Comparison of ENCODE assay signal across 25 cellular contexts in the genomic region with DNA sequence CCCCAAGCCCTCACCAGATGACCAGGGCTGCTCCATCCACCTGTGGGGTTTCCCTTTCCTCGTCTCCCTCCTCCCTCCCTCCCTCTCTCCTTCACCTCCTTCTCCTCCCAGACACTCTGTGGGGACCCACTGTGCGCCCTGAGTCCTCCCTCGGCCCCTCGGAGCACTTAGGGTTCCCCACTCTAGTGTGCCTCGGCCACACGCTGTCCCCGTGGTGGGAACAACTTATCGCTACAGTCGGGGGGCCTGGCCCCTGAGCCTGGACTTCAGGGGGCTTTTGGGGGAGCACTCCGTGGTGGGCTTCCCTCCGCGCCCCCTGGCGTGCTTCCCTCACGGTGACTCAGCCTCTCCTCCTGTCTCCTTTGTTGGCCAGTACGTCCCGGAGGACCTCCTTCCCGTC. TPM values are rescaled to one million over a fixed set of nuclear protein-coding genes. Genes with fewer than 3 reads are reported as not detected.
A peak's percentile ranks its signal among the peaks of the same experiment; 100 is the strongest.
DNase-seq lines count a peak whose midpoint lies in the region; ATAC-seq, FAIRE-seq and TF ChIP-seq lines count a peak whose summit lies in the region.
"Had no signal": no experiment of that assay in that cellular context is flagged by ENCODE, and none has a peak within 500 bp of the region (broad histone marks: within the 10 kb centered on the region; RNA-seq: fewer than 3 reads in every experiment).

No MANE protein-coding gene starts in this region.

- H3K9me3 ChIP-seq in HepG2 (ENCODE audit: low read length) (no peaks in the 10 kb centered on the region), right lobe of liver (no peaks in the 10 kb centered on the region), neuronal stem cell (replicated peaks in 1 of 2; ENCODE audit: control insufficient read depth in 2 of 2, insufficient read depth in 1 of 2, low read depth in 1 of 2, low read length in 2 of 2) (peaks cover 0 to 3% of the 10 kb centered on the region in 2 donors)
- H3K9me3 ChIP-seq: BE2C, Caco-2, HAP-1 had no signal

- peak overlapping the region; percentile 48 for H2BK5ac ChIP-seq in neuronal stem cell (ENCODE audit: low read length)

- H4K8ac ChIP-seq in neuronal stem cell (ENCODE audit: low read depth, low read length): no peak overlapping the region

- H3K27me3 ChIP-seq in HepG2 (ENCODE audit: control insufficient read depth in 1 of 2, insufficient read depth in 2 of 2, low read length in 2 of 2) (no peaks in the 10 kb centered on the region), right lobe of liver (no peaks in the 10 kb centered on the region), neuronal stem cell (ENCODE audit: control insufficient read depth in 3 of 3, insufficient read depth in 3 of 3, low read depth in 1 of 3, low read length in 3 of 3) (no peaks in the 10 kb centered on the region)
- H3K27me3 ChIP-seq: BE2C had no signal

- no peak overlapping the region for H2AK5ac ChIP-seq in neuronal stem cell (ENCODE audit: low read depth, low read length)

- H3K79me2 ChIP-seq in HepG2 (ENCODE audit: insufficient read depth, low read length): no peaks in the 10 kb centered on the region

- TF ChIP-seq POLR2A in HepG2 (IDR thresholded peaks at IDR 0.05; ENCODE audit: insufficient read depth in 1 of 2, low read depth in 2 of 2, low read length in 2 of 2): no peak
- no peak for TF ChIP-seq POLR2A in right lobe of liver (IDR thresholded peaks at IDR 0.05)
- TF ChIP-seq POLR2A in GM12891 (IDR thresholded peaks at IDR 0.05; ENCODE audit: low read depth, low read length): no peak

- H3K4ac ChIP-seq in neuronal stem cell (ENCODE audit: low read length): no peak overlapping the region

- H3K79me1 ChIP-seq in neuronal stem cell (ENCODE audit: low read depth, low read length): peaks cover 2% of the 10 kb centered on the region

- no peak overlapping the region for H2BK15ac ChIP-seq in neuronal stem cell (ENCODE audit: low read length)

- 93% methylated on average over 17 of the region's 17 CpGs for WGBS in HepG2 (ENCODE audit: low lambda C conversion rate)
- 99% methylated on average over 15 of the region's 17 CpGs for WGBS in right lobe of liver (ENCODE audit: insufficient coverage, low coverage, low lambda C conversion rate, missing lambda C conversion rate)
- WGBS in neuronal stem cell (ENCODE audit: extremely low coverage in 2 of 2, insufficient read length in 2 of 2, insufficient replicate concordance in 1 of 2), 2 donors: no CpG with 5 or more reads among the region's 17 CpGs

- H2BK12ac ChIP-seq in neuronal stem cell (ENCODE audit: low read length): no peak overlapping the region

- no TSS peak for BruUV-seq in HepG2 (replicated peaks; lab: Mats Ljungman, UMichigan)

- DNase-seq in HepG2 (ENCODE audit: low spot score) (no peak), right lobe of liver (no peak), RWPE1 (ENCODE audit: low spot score) (no peak), neuronal stem cell (ENCODE audit: low spot score) (no peak), D721Med (ENCODE audit: insufficient read length, low spot score) (no peak), GM12891 (ENCODE audit: insufficient read length, low spot score) (no peak)
- DNase-seq: ACHN; AML-193; BE2C; Caco-2; CD4-positive, CD25-positive, alpha-beta regulatory T cell; CD8-positive, alpha-beta T cell; DMS 273 treated with DMSO at 0.1 percent for 48 hours; DMS79; EL; GDM1; HFFc6 had no signal

- H3K4me2 ChIP-seq in HepG2 (ENCODE audit: low read depth, low read length): no peak overlapping the region
- no peak overlapping the region for H3K4me2 ChIP-seq in neuronal stem cell (ENCODE audit: insufficient read depth, low read length, poor library complexity, severe bottlenecking)
- H3K4me2 ChIP-seq: GM23338 had no signal

- no peak for TF ChIP-seq RAD21 in HepG2 (CRISPR knock-in tag; IDR thresholded peaks at IDR 0.05)

- no peak for FAIRE-seq in HepG2 (lab: Jason Lieb, UNC)
- FAIRE-seq in D721Med (lab: Jason Lieb, UNC): no peak
- FAIRE-seq in GM12891 (lab: Jason Lieb, UNC): no peak
- FAIRE-seq: A204.1, GM12878, GM18507, H54 had no signal

- H3K9ac ChIP-seq in HepG2 (ENCODE audit: insufficient read depth, low read depth, low read length) (no peak overlapping the region), neuronal stem cell (ENCODE audit: low read depth, low read length, poor library complexity) (no peak overlapping the region)

- H3K27ac ChIP-seq in HepG2 (ENCODE audit: extremely low read length, insufficient read depth, low read length): no peak overlapping the region
- H3K27ac ChIP-seq in right lobe of liver: no peak overlapping the region
- H3K27ac ChIP-seq in RWPE1: peak overlapping the region; percentile 62
- no peak overlapping the region for H3K27ac ChIP-seq in neuronal stem cell (replicated peaks; ENCODE audit: low read length)
- H3K27ac ChIP-seq: 22Rv1, C4-2B had no signal

- TF ChIP-seq CTCF in HepG2 (CRISPR knock-in tag; IDR thresholded peaks at IDR 0.05): no peak
- no peak for TF ChIP-seq CTCF in right lobe of liver (IDR thresholded peaks at IDR 0.05)
- no peak for TF ChIP-seq CTCF in RWPE1 (conservative IDR thresholded peaks at IDR 0.05; ENCODE audit: low read depth)
- no peak for TF ChIP-seq CTCF in D721Med (IDR thresholded peaks at IDR 0.05; ENCODE audit: insufficient read depth, missing control alignments)

- H3K23ac ChIP-seq in neuronal stem cell (ENCODE audit: low read depth, low read length, poor library complexity): no peak overlapping the region

- intact Hi-C loops in HepG2 (cut with micrococcal nuclease; ENCODE audit: unreplicated experiment): no loop called here
- intact Hi-C loops in right lobe of liver (cut with DNase I): loop anchor here in 1 of 2 donors (10.0 kb wide), 1 partner anchor 54 kb away; no protein-coding TSS in a partner anchor

- POLR2A ChIA-PET in HepG2 (lab: Yijun Ruan, JAX): no interaction called here
- POLR2A ChIA-PET in RWPE1 (lab: Yijun Ruan, JAX; ENCODE audit: low non-redundant PET): no interaction called here

- H4K91ac ChIP-seq in neuronal stem cell (ENCODE audit: low read depth, low read length, poor library complexity): no peak overlapping the region

- in situ Hi-C loops in HepG2 (cut with HindIII; ENCODE audit: extremely low pct_ligation_motif_present, low pct_unique_long_range_greater_than_20kb): no loop called here

- H3K4me1 ChIP-seq in HepG2 (ENCODE audit: insufficient read depth, low read length) (no peaks in the 10 kb centered on the region), right lobe of liver (no peaks in the 10 kb centered on the region), neuronal stem cell (ENCODE audit: control insufficient read depth in 2 of 2, insufficient read depth in 1 of 2, low read depth in 1 of 2, low read length in 2 of 2) (no peaks in the 10 kb centered on the region)
- H3K4me1 ChIP-seq: BE2C, Caco-2, HAP-1 had no signal

- H2AFZ ChIP-seq in HepG2 (ENCODE audit: low read length) (no peak overlapping the region), neuronal stem cell (ENCODE audit: low read length) (no peak overlapping the region)
- H2AFZ ChIP-seq: GM23338 had no signal

- H3K18ac ChIP-seq in neuronal stem cell (ENCODE audit: low read length): peak overlapping the region; percentile 28

- H3K36me3 ChIP-seq in HepG2 (replicated peaks in 1 of 2; ENCODE audit: control insufficient read depth in 1 of 2, insufficient read depth in 2 of 2, low read length in 2 of 2) (peaks cover 45 to 81% of the 10 kb centered on the region in 2 experiments), right lobe of liver (peaks cover 0 to 65% (median 11%) of the 10 kb centered on the region in 4 donors), neuronal stem cell (replicated peaks in 1 of 2; ENCODE audit: control insufficient read depth in 2 of 2, insufficient read depth in 2 of 2, low read length in 2 of 2) (peaks cover 20 to 88% of the 10 kb centered on the region in 2 donors)

- ATAC-seq in HepG2: no peak
- no peak for ATAC-seq in right lobe of liver
- ATAC-seq: CD8-positive, alpha-beta T cell; GM12878; GM23338 had no signal

- H2BK120ac ChIP-seq in neuronal stem cell (ENCODE audit: low read depth, low read length): no peak overlapping the region

- CTCF ChIA-PET in HepG2 (lab: Yijun Ruan, JAX; ENCODE audit: low intra/inter-chr PET ratio, low total read pairs): no interaction called here
- CTCF ChIA-PET in RWPE1 (lab: Yijun Ruan, JAX): no interaction called here

- H3K14ac ChIP-seq in neuronal stem cell (ENCODE audit: low read length): peak overlapping the region; percentile 21

- no peak for TF ChIP-seq EP300 in HepG2 (IDR thresholded peaks at IDR 0.05; ENCODE audit: low read depth in 2 of 2, low read length in 2 of 2)
- no peak for TF ChIP-seq EP300 in HepG2 (CRISPR knock-in tag; IDR thresholded peaks at IDR 0.05; ENCODE audit: borderline replicate concordance)

- H4K20me1 ChIP-seq in HepG2 (ENCODE audit: insufficient read depth, low read length): no peaks in the 10 kb centered on the region

- H3K4me3 ChIP-seq in HepG2 (replicated peaks in 1 of 3; ENCODE audit: insufficient read depth in 1 of 3, low read depth in 2 of 3, low read length in 3 of 3) (no peak overlapping the region), right lobe of liver (no peak overlapping the region), neuronal stem cell (ENCODE audit: low read length in 2 of 2) (no peak overlapping the region)
- H3K4me3 ChIP-seq: GM12878, GM23338, HAP-1 had no signal

RNA-seq across cellular contexts. Expression of gene CSTB, which starts 27.5 kb away (rescaled TPM):
- total RNA-seq in HepG2 (2016; rRNA removed; fragmentation: Illumina TruSeq; extraction: Trizol): 11.7 and 15.8 TPM in 2 replicates
- total RNA-seq in HepG2 (2016; cell fraction: cytosol; rRNA removed; fragmentation: Illumina TruSeq; extraction: Trizol; ENCODE audit: low read depth): 8.0 and 9.1 TPM in 2 replicates
- 11.9 and 14.9 TPM in 2 replicates for total RNA-seq in HepG2 (2016; cell fraction: insoluble cytoplasmic fraction; rRNA removed; fragmentation: Illumina TruSeq; extraction: Trizol)
- 9.8 and 11.8 TPM in 2 replicates for total RNA-seq in HepG2 (2016; cell fraction: membrane; rRNA removed; fragmentation: Illumina TruSeq; extraction: Trizol)
- 6.6 and 7.1 TPM in 2 replicates for total RNA-seq in HepG2 (2016; cell fraction: nucleus; rRNA removed; fragmentation: Illumina TruSeq; extraction: Trizol)
- polyA plus RNA-seq in HepG2 (2011; rRNA removed): 94.1 and 110 TPM in 2 replicates
- polyA plus RNA-seq in HepG2 (2011; cell fraction: cytosol; rRNA removed): 129 and 137 TPM in 2 replicates
- polyA plus RNA-seq in HepG2 (2011; cell fraction: nucleus; rRNA removed): 53.4 and 59.2 TPM in 2 replicates
- polyA plus RNA-seq in HepG2 (2012): 58.7 and 69.9 TPM in 2 replicates
- polyA plus RNA-seq in HepG2 (2016; cell fraction: cytosol; fragmentation: Illumina TruSeq; extraction: Trizol; ENCODE audit: low read depth): 34.3 and 43.0 TPM in 2 replicates
- polyA plus RNA-seq in HepG2 (2016; cell fraction: insoluble cytoplasmic fraction; fragmentation: Illumina TruSeq; extraction: Trizol; ENCODE audit: low read depth): 53.0 and 57.2 TPM in 2 replicates
- 32.8 and 40.2 TPM in 2 replicates for polyA plus RNA-seq in HepG2 (2016; cell fraction: membrane; fragmentation: Illumina TruSeq; extraction: Trizol; ENCODE audit: low read depth)
- 34.9 and 36.2 TPM in 2 replicates for polyA plus RNA-seq in HepG2 (2016; cell fraction: nucleus; fragmentation: Illumina TruSeq; extraction: Trizol; ENCODE audit: insufficient read depth, low read depth)
- 37.2 and 51.7 TPM in 2 replicates for polyA minus RNA-seq in HepG2 (2011; rRNA and poly(A)+ RNA removed; ENCODE audit: low replicate concordance)
- polyA minus RNA-seq in HepG2 (2011; cell fraction: cytosol; rRNA and poly(A)+ RNA removed): 24.0 and 25.6 TPM in 2 replicates
- 9.0 and 15.4 TPM in 2 replicates for polyA minus RNA-seq in HepG2 (2011; cell fraction: nucleus; rRNA and poly(A)+ RNA removed)
- total RNA-seq in right lobe of liver: 100 to 1,000 TPM in 1 of 6 experiments, 10 to 100 TPM in 5; 16.6 to 137 (median 23.2) TPM
- 86.0 TPM for polyA plus RNA-seq in neuronal stem cell (2013, experiment 1 of 2)
- 88.8 TPM for polyA plus RNA-seq in neuronal stem cell (2013, experiment 2 of 2)
- 46.0 TPM for polyA plus RNA-seq in GM12891 (2012; ENCODE audit: low read depth, missing spikeins)

RNA-seq across cellular contexts. Expression of gene PDXK, which starts 29.7 kb away (rescaled TPM):
- total RNA-seq in HepG2 (2016; rRNA removed; fragmentation: Illumina TruSeq; extraction: Trizol) (114 and 151 TPM in 2 replicates), right lobe of liver (10 to 100 TPM; 52.9 to 87.5 (median 58.9) TPM)
- 28.6 and 35.2 TPM in 2 replicates for total RNA-seq in HepG2 (2016; cell fraction: cytosol; rRNA removed; fragmentation: Illumina TruSeq; extraction: Trizol; ENCODE audit: low read depth)
- total RNA-seq in HepG2 (2016; cell fraction: insoluble cytoplasmic fraction; rRNA removed; fragmentation: Illumina TruSeq; extraction: Trizol): 115 and 149 TPM in 2 replicates
- total RNA-seq in HepG2 (2016; cell fraction: membrane; rRNA removed; fragmentation: Illumina TruSeq; extraction: Trizol): 62.0 and 68.5 TPM in 2 replicates
- total RNA-seq in HepG2 (2016; cell fraction: nucleus; rRNA removed; fragmentation: Illumina TruSeq; extraction: Trizol): 61.1 and 71.3 TPM in 2 replicates
- polyA plus RNA-seq in HepG2 (2011; rRNA removed): 165 and 184 TPM in 2 replicates
- polyA plus RNA-seq in HepG2 (2011; cell fraction: cytosol; rRNA removed): 146 and 162 TPM in 2 replicates
- 215 and 264 TPM in 2 replicates for polyA plus RNA-seq in HepG2 (2011; cell fraction: nucleus; rRNA removed)
- polyA plus RNA-seq in HepG2 (2012): 82.4 and 87.9 TPM in 2 replicates
- 45.4 and 55.7 TPM in 2 replicates for polyA plus RNA-seq in HepG2 (2016; cell fraction: cytosol; fragmentation: Illumina TruSeq; extraction: Trizol; ENCODE audit: low read depth)
- polyA plus RNA-seq in HepG2 (2016; cell fraction: insoluble cytoplasmic fraction; fragmentation: Illumina TruSeq; extraction: Trizol; ENCODE audit: low read depth): 135 and 141 TPM in 2 replicates
- polyA plus RNA-seq in HepG2 (2016; cell fraction: membrane; fragmentation: Illumina TruSeq; extraction: Trizol; ENCODE audit: low read depth): 56.2 and 56.5 TPM in 2 replicates
- 113 and 114 TPM in 2 replicates for polyA plus RNA-seq in HepG2 (2016; cell fraction: nucleus; fragmentation: Illumina TruSeq; extraction: Trizol; ENCODE audit: insufficient read depth, low read depth)
- polyA minus RNA-seq in HepG2 (2011; rRNA and poly(A)+ RNA removed; ENCODE audit: low replicate concordance): 159 and 241 TPM in 2 replicates
- 48.1 and 61.1 TPM in 2 replicates for polyA minus RNA-seq in HepG2 (2011; cell fraction: cytosol; rRNA and poly(A)+ RNA removed)
- 60.5 and 61.0 TPM in 2 replicates for polyA minus RNA-seq in HepG2 (2011; cell fraction: nucleus; rRNA and poly(A)+ RNA removed)
- polyA plus RNA-seq in neuronal stem cell (2013, experiment 1 of 2): 29.4 TPM
- polyA plus RNA-seq in neuronal stem cell (2013, experiment 2 of 2): 26.2 TPM
- polyA plus RNA-seq in GM12891 (2012; ENCODE audit: low read depth, missing spikeins): 49.5 TPM

RNA-seq across cellular contexts. Expression of gene RRP1, which starts 40.8 kb away (rescaled TPM):
- total RNA-seq in HepG2 (2016; rRNA removed; fragmentation: Illumina TruSeq; extraction: Trizol) (24.6 and 35.1 TPM in 2 replicates), right lobe of liver (10 to 100 TPM in 4 of 6 experiments, 1 to 10 TPM in 2; 8.8 to 25.1 (median 12.9) TPM)
- 16.9 and 17.1 TPM in 2 replicates for total RNA-seq in HepG2 (2016; cell fraction: cytosol; rRNA removed; fragmentation: Illumina TruSeq; extraction: Trizol; ENCODE audit: low read depth)
- total RNA-seq in HepG2 (2016; cell fraction: insoluble cytoplasmic fraction; rRNA removed; fragmentation: Illumina TruSeq; extraction: Trizol): 24.1 and 32.9 TPM in 2 replicates
- 10.3 and 11.2 TPM in 2 replicates for total RNA-seq in HepG2 (2016; cell fraction: membrane; rRNA removed; fragmentation: Illumina TruSeq; extraction: Trizol)
- total RNA-seq in HepG2 (2016; cell fraction: nucleus; rRNA removed; fragmentation: Illumina TruSeq; extraction: Trizol): 29.9 and 34.8 TPM in 2 replicates
- 20.1 and 22.2 TPM in 2 replicates for polyA plus RNA-seq in HepG2 (2011; rRNA removed)
- 11.2 and 11.3 TPM in 2 replicates for polyA plus RNA-seq in HepG2 (2011; cell fraction: cytosol; rRNA removed)
- polyA plus RNA-seq in HepG2 (2011; cell fraction: nucleus; rRNA removed): 110 and 114 TPM in 2 replicates
- polyA plus RNA-seq in HepG2 (2012): 22.7 and 27.0 TPM in 2 replicates
- 3.0 and 3.7 TPM in 2 replicates for polyA plus RNA-seq in HepG2 (2016; cell fraction: cytosol; fragmentation: Illumina TruSeq; extraction: Trizol; ENCODE audit: low read depth)
- polyA plus RNA-seq in HepG2 (2016; cell fraction: insoluble cytoplasmic fraction; fragmentation: Illumina TruSeq; extraction: Trizol; ENCODE audit: low read depth): 25.7 and 32.8 TPM in 2 replicates
- 4.3 and 6.1 TPM in 2 replicates for polyA plus RNA-seq in HepG2 (2016; cell fraction: membrane; fragmentation: Illumina TruSeq; extraction: Trizol; ENCODE audit: low read depth)
- 70.6 and 74.1 TPM in 2 replicates for polyA plus RNA-seq in HepG2 (2016; cell fraction: nucleus; fragmentation: Illumina TruSeq; extraction: Trizol; ENCODE audit: insufficient read depth, low read depth)
- polyA minus RNA-seq in HepG2 (2011; rRNA and poly(A)+ RNA removed; ENCODE audit: low replicate concordance): 9.8 and 26.9 TPM in 2 replicates
- polyA minus RNA-seq in HepG2 (2011; cell fraction: cytosol; rRNA and poly(A)+ RNA removed): 5.9 and 9.7 TPM in 2 replicates
- polyA minus RNA-seq in HepG2 (2011; cell fraction: nucleus; rRNA and poly(A)+ RNA removed): 27.0 and 37.2 TPM in 2 replicates
- polyA plus RNA-seq in neuronal stem cell (2013, experiment 1 of 2): 18.5 TPM
- polyA plus RNA-seq in neuronal stem cell (2013, experiment 2 of 2): 19.3 TPM
- polyA plus RNA-seq in GM12891 (2012; ENCODE audit: low read depth, missing spikeins): 26.4 TPM
